Comparison of ENCODE assay signal across 1 cellular context in the genomic region with DNA sequence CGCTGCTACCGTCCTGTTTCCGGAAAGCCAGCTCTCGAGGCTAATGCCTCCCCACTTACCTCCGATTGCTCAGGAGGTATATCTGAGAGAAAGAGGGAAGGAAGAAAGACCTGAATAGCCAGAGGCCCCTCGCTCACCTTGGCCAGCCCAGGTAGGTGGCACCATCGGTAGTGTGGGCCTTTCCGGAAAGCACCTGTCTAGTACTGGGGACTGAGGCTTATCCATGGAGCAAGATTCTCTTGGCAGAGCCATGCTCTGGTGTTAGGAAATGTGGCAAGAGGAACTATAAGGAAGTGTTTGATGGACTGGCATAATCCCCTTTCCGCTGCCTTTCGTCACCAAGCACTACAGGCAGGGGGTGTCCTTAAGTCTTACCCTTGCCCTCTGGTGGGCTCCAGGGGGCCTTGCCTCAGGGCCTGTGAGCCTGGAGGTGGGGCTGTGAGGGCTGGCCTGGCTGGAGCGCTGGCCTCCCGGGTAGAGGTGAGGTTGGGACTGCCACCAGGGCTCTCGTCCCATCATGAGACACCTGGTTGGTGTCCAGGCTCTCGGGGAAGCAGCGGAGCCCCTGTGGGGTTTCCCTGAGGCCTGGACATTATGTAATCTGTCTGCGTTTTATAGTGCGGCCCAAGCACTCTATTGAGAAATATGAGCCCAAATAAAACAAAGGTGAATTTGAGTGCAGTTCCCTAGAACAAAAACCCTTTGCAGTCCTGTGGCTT.
TF ChIP-seq lines count a peak whose summit lies in the region.

No MANE protein-coding gene starts in this region.

TF ChIP-seq in HepG2, 621 proteins besides CTCF, POLR2A, EP300 and RAD21 (continued from another document and continues in another):
- TF ChIP-seq, protein P1, sequence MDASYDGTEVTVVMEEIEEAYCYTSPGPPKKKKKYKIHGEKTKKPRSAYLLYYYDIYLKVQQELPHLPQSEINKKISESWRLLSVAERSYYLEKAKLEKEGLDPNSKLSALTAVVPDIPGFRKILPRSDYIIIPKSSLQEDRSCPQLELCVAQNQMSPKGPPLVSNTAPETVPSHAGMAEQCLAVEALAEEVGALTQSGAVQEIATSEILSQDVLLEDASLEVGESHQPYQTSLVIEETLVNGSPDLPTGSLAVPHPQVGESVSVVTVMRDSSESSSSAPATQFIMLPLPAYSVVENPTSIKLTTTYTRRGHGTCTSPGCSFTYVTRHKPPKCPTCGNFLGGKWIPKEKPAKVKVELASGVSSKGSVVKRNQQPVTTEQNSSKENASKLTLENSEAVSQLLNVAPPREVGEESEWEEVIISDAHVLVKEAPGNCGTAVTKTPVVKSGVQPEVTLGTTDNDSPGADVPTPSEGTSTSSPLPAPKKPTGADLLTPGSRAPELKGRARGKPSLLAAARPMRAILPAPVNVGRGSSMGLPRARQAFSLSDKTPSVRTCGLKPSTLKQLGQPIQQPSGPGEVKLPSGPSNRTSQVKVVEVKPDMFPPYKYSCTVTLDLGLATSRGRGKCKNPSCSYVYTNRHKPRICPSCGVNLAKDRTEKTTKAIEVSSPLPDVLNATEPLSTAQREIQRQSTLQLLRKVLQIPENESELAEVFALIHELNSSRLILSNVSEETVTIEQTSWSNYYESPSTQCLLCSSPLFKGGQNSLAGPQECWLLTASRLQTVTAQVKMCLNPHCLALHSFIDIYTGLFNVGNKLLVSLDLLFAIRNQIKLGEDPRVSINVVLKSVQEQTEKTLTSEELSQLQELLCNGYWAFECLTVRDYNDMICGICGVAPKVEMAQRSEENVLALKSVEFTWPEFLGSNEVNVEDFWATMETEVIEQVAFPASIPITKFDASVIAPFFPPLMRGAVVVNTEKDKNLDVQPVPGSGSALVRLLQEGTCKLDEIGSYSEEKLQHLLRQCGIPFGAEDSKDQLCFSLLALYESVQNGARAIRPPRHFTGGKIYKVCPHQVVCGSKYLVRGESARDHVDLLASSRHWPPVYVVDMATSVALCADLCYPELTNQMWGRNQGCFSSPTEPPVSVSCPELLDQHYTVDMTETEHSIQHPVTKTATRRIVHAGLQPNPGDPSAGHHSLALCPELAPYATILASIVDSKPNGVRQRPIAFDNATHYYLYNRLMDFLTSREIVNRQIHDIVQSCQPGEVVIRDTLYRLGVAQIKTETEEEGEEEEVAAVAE (CRISPR knock-in tag; IDR thresholded peaks at IDR 0.05; ENCODE audit: borderline replicate concordance), result no peak
- no peak for TF ChIP-seq NR2C2 (CRISPR knock-in tag; IDR thresholded peaks at IDR 0.05; ENCODE audit: borderline replicate concordance)
- no peak for TF ChIP-seq SIX1 (CRISPR knock-in tag; IDR thresholded peaks at IDR 0.05; ENCODE audit: borderline replicate concordance)
- TF ChIP-seq PHF8 (CRISPR knock-in tag; IDR thresholded peaks at IDR 0.05), result peak; percentile 32
- TF ChIP-seq KDM2A (CRISPR knock-in tag; IDR thresholded peaks at IDR 0.05; ENCODE audit: borderline replicate concordance, low read depth), result 0 out of 2 replicates have a peak, but pooled peaks have one; percentile 6
- TF ChIP-seq BORCS8-MEF2B (CRISPR knock-in tag; IDR thresholded peaks at IDR 0.05), result peak; percentile 55; the same call in 1 of the 2 replicates
- TF ChIP-seq ZNF20 (CRISPR knock-in tag; IDR thresholded peaks at IDR 0.05), result no peak
- TF ChIP-seq, protein P2, sequence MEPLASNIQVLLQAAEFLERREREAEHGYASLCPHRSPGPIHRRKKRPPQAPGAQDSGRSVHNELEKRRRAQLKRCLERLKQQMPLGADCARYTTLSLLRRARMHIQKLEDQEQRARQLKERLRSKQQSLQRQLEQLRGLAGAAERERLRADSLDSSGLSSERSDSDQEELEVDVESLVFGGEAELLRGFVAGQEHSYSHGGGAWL (CRISPR knock-in tag; IDR thresholded peaks at IDR 0.05), result peak; percentile 29
- no peak for TF ChIP-seq ZNF3 (CRISPR knock-in tag; IDR thresholded peaks at IDR 0.05)
- TF ChIP-seq HOXD1 (CRISPR knock-in tag; IDR thresholded peaks at IDR 0.05), result 0 out of 2 replicates have a peak, but pooled peaks have one; percentile 36
- TF ChIP-seq ETV5 (CRISPR knock-in tag; IDR thresholded peaks at IDR 0.05; ENCODE audit: borderline replicate concordance), result peak; percentile 14; the same call in 1 of the 2 replicates
- no peak for TF ChIP-seq EHMT2 (IDR thresholded peaks at IDR 0.05; ENCODE audit: borderline replicate concordance, low read depth, low read length)
- 0 out of 2 replicates have a peak, but pooled peaks have one; percentile 55 for TF ChIP-seq ZNF788 (CRISPR knock-in tag; IDR thresholded peaks at IDR 0.05; ENCODE audit: borderline replicate concordance)
- no peak for TF ChIP-seq EEA1 (CRISPR knock-in tag; IDR thresholded peaks at IDR 0.05; ENCODE audit: borderline replicate concordance)
- TF ChIP-seq CREB1 (IDR thresholded peaks at IDR 0.05), result no peak
- TF ChIP-seq CREB1 (CRISPR knock-in tag; IDR thresholded peaks at IDR 0.05), result peak; percentile 4; the same call in 1 of the 2 replicates
- 0 out of 2 replicates have a peak, but pooled peaks have one; percentile 11 for TF ChIP-seq HOXA3 (CRISPR knock-in tag; IDR thresholded peaks at IDR 0.05)
- TF ChIP-seq NFE2L1 (CRISPR knock-in tag; IDR thresholded peaks at IDR 0.05; ENCODE audit: borderline replicate concordance), result no peak
- TF ChIP-seq, protein P3, sequence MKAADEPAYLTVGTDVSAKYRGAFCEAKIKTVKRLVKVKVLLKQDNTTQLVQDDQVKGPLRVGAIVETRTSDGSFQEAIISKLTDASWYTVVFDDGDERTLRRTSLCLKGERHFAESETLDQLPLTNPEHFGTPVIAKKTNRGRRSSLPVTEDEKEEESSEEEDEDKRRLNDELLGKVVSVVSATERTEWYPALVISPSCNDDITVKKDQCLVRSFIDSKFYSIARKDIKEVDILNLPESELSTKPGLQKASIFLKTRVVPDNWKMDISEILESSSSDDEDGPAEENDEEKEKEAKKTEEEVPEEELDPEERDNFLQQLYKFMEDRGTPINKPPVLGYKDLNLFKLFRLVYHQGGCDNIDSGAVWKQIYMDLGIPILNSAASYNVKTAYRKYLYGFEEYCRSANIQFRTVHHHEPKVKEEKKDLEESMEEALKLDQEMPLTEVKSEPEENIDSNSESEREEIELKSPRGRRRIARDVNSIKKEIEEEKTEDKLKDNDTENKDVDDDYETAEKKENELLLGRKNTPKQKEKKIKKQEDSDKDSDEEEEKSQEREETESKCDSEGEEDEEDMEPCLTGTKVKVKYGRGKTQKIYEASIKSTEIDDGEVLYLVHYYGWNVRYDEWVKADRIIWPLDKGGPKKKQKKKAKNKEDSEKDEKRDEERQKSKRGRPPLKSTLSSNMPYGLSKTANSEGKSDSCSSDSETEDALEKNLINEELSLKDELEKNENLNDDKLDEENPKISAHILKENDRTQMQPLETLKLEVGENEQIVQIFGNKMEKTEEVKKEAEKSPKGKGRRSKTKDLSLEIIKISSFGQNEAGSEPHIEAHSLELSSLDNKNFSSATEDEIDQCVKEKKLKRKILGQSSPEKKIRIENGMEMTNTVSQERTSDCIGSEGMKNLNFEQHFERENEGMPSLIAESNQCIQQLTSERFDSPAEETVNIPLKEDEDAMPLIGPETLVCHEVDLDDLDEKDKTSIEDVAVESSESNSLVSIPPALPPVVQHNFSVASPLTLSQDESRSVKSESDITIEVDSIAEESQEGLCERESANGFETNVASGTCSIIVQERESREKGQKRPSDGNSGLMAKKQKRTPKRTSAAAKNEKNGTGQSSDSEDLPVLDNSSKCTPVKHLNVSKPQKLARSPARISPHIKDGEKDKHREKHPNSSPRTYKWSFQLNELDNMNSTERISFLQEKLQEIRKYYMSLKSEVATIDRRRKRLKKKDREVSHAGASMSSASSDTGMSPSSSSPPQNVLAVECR (CRISPR knock-in tag; IDR thresholded peaks at IDR 0.05; ENCODE audit: borderline replicate concordance), result no peak
- TF ChIP-seq MAFG (CRISPR knock-in tag; IDR thresholded peaks at IDR 0.05), result no peak
- no peak for TF ChIP-seq MAZ (IDR thresholded peaks at IDR 0.05; ENCODE audit: borderline replicate concordance, low read depth, low read length)
- TF ChIP-seq MAZ (CRISPR knock-in tag; IDR thresholded peaks at IDR 0.05; ENCODE audit: low read depth), result no peak
- TF ChIP-seq, protein P4, sequence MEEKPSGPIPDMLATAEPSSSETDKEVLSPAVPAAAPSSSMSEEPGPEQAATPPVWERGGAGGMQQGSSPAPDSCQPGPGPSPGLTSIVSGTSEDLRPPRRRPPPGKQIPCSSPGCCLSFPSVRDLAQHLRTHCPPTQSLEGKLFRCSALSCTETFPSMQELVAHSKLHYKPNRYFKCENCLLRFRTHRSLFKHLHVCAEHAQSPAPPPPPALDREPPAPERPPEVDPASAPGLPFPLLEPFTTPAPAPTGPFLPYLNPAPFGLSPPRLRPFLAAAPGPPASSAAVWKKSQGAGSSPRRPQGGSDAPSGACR (CRISPR knock-in tag; IDR thresholded peaks at IDR 0.05), result no peak
- TF ChIP-seq HNRNPLL (IDR thresholded peaks at IDR 0.05; ENCODE audit: low read depth, low read length, poor library complexity, severe bottlenecking), result no peak
- peak; percentile 61; the same call in 1 of the 2 replicates for TF ChIP-seq CBX5 (CRISPR knock-in tag; IDR thresholded peaks at IDR 0.05; ENCODE audit: borderline replicate concordance)
- 0 out of 2 replicates have a peak, but pooled peaks have one; percentile 49 for TF ChIP-seq ZNF430 (CRISPR knock-in tag; IDR thresholded peaks at IDR 0.05)
- no peak for TF ChIP-seq JUN (CRISPR knock-in tag; IDR thresholded peaks at IDR 0.05)
- TF ChIP-seq ZNF136 (CRISPR knock-in tag; IDR thresholded peaks at IDR 0.05; ENCODE audit: low read depth), result 0 out of 2 replicates have a peak, but pooled peaks have one; percentile 1
- TF ChIP-seq, protein P5, sequence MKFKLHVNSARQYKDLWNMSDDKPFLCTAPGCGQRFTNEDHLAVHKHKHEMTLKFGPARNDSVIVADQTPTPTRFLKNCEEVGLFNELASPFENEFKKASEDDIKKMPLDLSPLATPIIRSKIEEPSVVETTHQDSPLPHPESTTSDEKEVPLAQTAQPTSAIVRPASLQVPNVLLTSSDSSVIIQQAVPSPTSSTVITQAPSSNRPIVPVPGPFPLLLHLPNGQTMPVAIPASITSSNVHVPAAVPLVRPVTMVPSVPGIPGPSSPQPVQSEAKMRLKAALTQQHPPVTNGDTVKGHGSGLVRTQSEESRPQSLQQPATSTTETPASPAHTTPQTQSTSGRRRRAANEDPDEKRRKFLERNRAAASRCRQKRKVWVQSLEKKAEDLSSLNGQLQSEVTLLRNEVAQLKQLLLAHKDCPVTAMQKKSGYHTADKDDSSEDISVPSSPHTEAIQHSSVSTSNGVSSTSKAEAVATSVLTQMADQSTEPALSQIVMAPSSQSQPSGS (CRISPR knock-in tag; IDR thresholded peaks at IDR 0.05), result 0 out of 2 replicates have a peak, but pooled peaks have one; percentile 20
- TF ChIP-seq, protein P6, sequence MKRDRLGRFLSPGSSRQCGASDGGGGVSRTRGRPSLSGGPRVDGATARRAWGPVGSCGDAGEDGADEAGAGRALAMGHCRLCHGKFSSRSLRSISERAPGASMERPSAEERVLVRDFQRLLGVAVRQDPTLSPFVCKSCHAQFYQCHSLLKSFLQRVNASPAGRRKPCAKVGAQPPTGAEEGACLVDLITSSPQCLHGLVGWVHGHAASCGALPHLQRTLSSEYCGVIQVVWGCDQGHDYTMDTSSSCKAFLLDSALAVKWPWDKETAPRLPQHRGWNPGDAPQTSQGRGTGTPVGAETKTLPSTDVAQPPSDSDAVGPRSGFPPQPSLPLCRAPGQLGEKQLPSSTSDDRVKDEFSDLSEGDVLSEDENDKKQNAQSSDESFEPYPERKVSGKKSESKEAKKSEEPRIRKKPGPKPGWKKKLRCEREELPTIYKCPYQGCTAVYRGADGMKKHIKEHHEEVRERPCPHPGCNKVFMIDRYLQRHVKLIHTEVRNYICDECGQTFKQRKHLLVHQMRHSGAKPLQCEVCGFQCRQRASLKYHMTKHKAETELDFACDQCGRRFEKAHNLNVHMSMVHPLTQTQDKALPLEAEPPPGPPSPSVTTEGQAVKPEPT (CRISPR knock-in tag; IDR thresholded peaks at IDR 0.05; ENCODE audit: low read depth), result no peak
- no peak for TF ChIP-seq HNRNPK (IDR thresholded peaks at IDR 0.05; ENCODE audit: low read depth, low read length, poor library complexity, severe bottlenecking)
- TF ChIP-seq TOE1 (CRISPR knock-in tag; IDR thresholded peaks at IDR 0.05), result no peak
- TF ChIP-seq, protein P7, sequence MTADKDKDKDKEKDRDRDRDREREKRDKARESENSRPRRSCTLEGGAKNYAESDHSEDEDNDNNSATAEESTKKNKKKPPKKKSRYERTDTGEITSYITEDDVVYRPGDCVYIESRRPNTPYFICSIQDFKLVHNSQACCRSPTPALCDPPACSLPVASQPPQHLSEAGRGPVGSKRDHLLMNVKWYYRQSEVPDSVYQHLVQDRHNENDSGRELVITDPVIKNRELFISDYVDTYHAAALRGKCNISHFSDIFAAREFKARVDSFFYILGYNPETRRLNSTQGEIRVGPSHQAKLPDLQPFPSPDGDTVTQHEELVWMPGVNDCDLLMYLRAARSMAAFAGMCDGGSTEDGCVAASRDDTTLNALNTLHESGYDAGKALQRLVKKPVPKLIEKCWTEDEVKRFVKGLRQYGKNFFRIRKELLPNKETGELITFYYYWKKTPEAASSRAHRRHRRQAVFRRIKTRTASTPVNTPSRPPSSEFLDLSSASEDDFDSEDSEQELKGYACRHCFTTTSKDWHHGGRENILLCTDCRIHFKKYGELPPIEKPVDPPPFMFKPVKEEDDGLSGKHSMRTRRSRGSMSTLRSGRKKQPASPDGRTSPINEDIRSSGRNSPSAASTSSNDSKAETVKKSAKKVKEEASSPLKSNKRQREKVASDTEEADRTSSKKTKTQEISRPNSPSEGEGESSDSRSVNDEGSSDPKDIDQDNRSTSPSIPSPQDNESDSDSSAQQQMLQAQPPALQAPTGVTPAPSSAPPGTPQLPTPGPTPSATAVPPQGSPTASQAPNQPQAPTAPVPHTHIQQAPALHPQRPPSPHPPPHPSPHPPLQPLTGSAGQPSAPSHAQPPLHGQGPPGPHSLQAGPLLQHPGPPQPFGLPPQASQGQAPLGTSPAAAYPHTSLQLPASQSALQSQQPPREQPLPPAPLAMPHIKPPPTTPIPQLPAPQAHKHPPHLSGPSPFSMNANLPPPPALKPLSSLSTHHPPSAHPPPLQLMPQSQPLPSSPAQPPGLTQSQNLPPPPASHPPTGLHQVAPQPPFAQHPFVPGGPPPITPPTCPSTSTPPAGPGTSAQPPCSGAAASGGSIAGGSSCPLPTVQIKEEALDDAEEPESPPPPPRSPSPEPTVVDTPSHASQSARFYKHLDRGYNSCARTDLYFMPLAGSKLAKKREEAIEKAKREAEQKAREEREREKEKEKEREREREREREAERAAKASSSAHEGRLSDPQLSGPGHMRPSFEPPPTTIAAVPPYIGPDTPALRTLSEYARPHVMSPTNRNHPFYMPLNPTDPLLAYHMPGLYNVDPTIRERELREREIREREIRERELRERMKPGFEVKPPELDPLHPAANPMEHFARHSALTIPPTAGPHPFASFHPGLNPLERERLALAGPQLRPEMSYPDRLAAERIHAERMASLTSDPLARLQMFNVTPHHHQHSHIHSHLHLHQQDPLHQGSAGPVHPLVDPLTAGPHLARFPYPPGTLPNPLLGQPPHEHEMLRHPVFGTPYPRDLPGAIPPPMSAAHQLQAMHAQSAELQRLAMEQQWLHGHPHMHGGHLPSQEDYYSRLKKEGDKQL (CRISPR knock-in tag; IDR thresholded peaks at IDR 0.05; ENCODE audit: low read depth), result no peak
- TF ChIP-seq CBX1 (IDR thresholded peaks at IDR 0.05; ENCODE audit: low read depth), result no peak
- no peak for TF ChIP-seq TP53 (CRISPR knock-in tag; conservative IDR thresholded peaks at IDR 0.05)
- 0 out of 2 replicates have a peak, but pooled peaks have one; percentile 42 for TF ChIP-seq ZNF775 (CRISPR knock-in tag; IDR thresholded peaks at IDR 0.05; ENCODE audit: borderline replicate concordance)
- TF ChIP-seq ZNF891 (CRISPR knock-in tag; IDR thresholded peaks at IDR 0.05), result 0 out of 2 replicates have a peak, but pooled peaks have one; percentile 15
- no peak for TF ChIP-seq ZNF776 (CRISPR knock-in tag; IDR thresholded peaks at IDR 0.05)
- no peak for TF ChIP-seq SOX13 (IDR thresholded peaks at IDR 0.05)
- 0 out of 4 replicates have a peak, but pooled peaks have one; percentile 28 to 34 for TF ChIP-seq SOX13 (CRISPR knock-in tag; conservative IDR thresholded peaks at IDR 0.05 in 1 of 2, IDR thresholded peaks at IDR 0.05 in 1 of 2)
- TF ChIP-seq CC2D1A (CRISPR knock-in tag; IDR thresholded peaks at IDR 0.05), result no peak
